31 cellular contexts compared by ENCODE assay signal in the genomic region with DNA sequence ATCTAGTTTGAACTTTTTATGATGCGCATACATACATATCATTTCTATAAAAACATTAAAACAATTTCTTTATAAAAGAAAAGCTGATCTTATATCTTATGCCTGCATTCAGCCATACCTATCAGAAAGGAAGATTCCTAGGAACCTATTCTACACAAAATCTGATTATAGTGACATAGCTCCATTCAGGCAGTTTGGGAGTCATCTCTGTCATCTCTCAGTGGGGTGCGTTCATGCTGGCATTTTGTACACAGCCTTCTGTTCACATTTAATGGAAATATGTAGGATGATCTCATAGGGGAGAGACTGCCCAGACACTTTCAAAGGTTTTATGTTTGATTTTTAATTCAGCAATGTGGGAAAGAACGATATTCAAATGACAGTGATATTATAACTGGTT.
"Had no signal": no experiment of that assay in that cellular context is flagged by ENCODE, and none has a peak within 500 bp of the region (broad histone marks: within the 10 kb centered on the region; RNA-seq: fewer than 3 reads in every experiment).

No MANE protein-coding gene starts in this region.

- H3K36me3 ChIP-seq: adrenal gland, colonic mucosa had no signal

- H3K27me3 ChIP-seq: adrenal gland, body of pancreas, colonic mucosa, heart left ventricle had no signal

- ATAC-seq: activated CD4-positive, alpha-beta T cell treated with anti-CD3 and anti-CD28 coated beads for 36 hours; activated CD8-positive, alpha-beta memory T cell treated with anti-CD3 and anti-CD28 coated beads, Interleukin-2, amount 10 ng/mL, durations not matched to agents 7 days and 5 days; activated CD8-positive, alpha-beta T cell treated with anti-CD3 and anti-CD28 coated beads, Interleukin-2, amount 10 ng/mL, durations not matched to agents 7 days and 5 days; activated naive CD8-positive, alpha-beta T cell treated with anti-CD3 and anti-CD28 coated beads, Interleukin-2, amount 50 U/mL, for 24 hours; body of pancreas; esophagus mucosa; heart left ventricle; T-helper 17 cell had no signal

- H3K36me3 Mint-ChIP-seq: activated CD8-positive, alpha-beta memory T cell treated with anti-CD3 and anti-CD28 coated beads, Interleukin-2, amount 10 ng/mL, durations not matched to agents 7 days and 5 days had no signal

- H3K27ac ChIP-seq: adrenal gland, body of pancreas, colonic mucosa, heart left ventricle had no signal

- H3K27me3 Mint-ChIP-seq: activated CD4-positive, alpha-beta T cell treated with anti-CD3 and anti-CD28 coated beads for 36 hours; activated naive CD4-positive, alpha-beta T cell treated with anti-CD3 and anti-CD28 coated beads, Interleukin-2, amount 50 U/mL, for 24 hours; activated naive CD8-positive, alpha-beta T cell treated with anti-CD3 and anti-CD28 coated beads for 36 hours; activated naive CD8-positive, alpha-beta T cell treated with anti-CD3 and anti-CD28 coated beads, Interleukin-2, amount 50 U/mL, for 24 hours had no signal

- H3K4me1 ChIP-seq: adrenal gland, colonic mucosa had no signal

- H3K9me3 Mint-ChIP-seq: activated CD4-positive, alpha-beta T cell treated with anti-CD3 and anti-CD28 coated beads, Interleukin-2, amount 10 ng/mL, durations not matched to agents 24 days and 14 days; activated naive CD4-positive, alpha-beta T cell treated with anti-CD3 and anti-CD28 coated beads for 36 hours; activated naive CD4-positive, alpha-beta T cell treated with anti-CD3 and anti-CD28 coated beads, Interleukin-2, amount 50 U/mL, for 24 hours; activated naive CD8-positive, alpha-beta T cell treated with anti-CD3 and anti-CD28 coated beads for 36 hours; activated naive CD8-positive, alpha-beta T cell treated with anti-CD3 and anti-CD28 coated beads, Interleukin-2, amount 50 U/mL, for 24 hours; activated T-helper 1 cell treated with anti-CD3 and anti-CD28 coated beads, Interleukin-12 subunit alpha, Interleukin-12 subunit beta, Interleukin-2, Interleukin-4 antibody, amounts not matched to agents 30 ng/mL and 10 ng/mL and 1 ng/mL, durations not matched to agents 14 hours and 24 hours and 36 hours; activated T-helper 2 cell treated with anti-CD3 and anti-CD28 coated beads, Interferon-gamma antibody, Interleukin-2, Interleukin-4, amounts not matched to agents 10 μg/mL and 5 μg/mL and 100 μg/mL, durations not matched to agents 14 hours and 24 hours and 36 hours; endodermal cell; T-helper 2 cell treated with Interferon-gamma antibody and Interleukin-4, amounts not matched to agents 5 μg/mL and 100 μg/mL, for 36 hours had no signal

- H3K27ac Mint-ChIP-seq: activated CD4-positive, alpha-beta memory T cell treated with anti-CD3 and anti-CD28 coated beads for 36 hours; activated CD4-positive, alpha-beta T cell treated with anti-CD3 and anti-CD28 coated beads for 36 hours; activated CD4-positive, alpha-beta T cell treated with anti-CD3 and anti-CD28 coated beads, Interleukin-2, amount 10 ng/mL, durations not matched to agents 24 days and 14 days; activated CD8-positive, alpha-beta memory T cell treated with anti-CD3 and anti-CD28 coated beads, Interleukin-2, amount 10 ng/mL, durations not matched to agents 7 days and 5 days; activated CD8-positive, alpha-beta T cell treated with anti-CD3 and anti-CD28 coated beads, Interleukin-2, amount 10 ng/mL, durations not matched to agents 7 days and 5 days; activated naive CD4-positive, alpha-beta T cell treated with anti-CD3 and anti-CD28 coated beads for 36 hours; activated naive CD4-positive, alpha-beta T cell treated with anti-CD3 and anti-CD28 coated beads, Interleukin-2, amount 50 U/mL, for 24 hours; activated naive CD8-positive, alpha-beta T cell treated with anti-CD3 and anti-CD28 coated beads for 36 hours; activated naive CD8-positive, alpha-beta T cell treated with anti-CD3 and anti-CD28 coated beads, Interleukin-2, amount 50 U/mL, for 24 hours; activated T-helper 1 cell treated with anti-CD3 and anti-CD28 coated beads, Interleukin-12 subunit alpha, Interleukin-12 subunit beta, Interleukin-2, Interleukin-4 antibody, amounts not matched to agents 30 ng/mL and 10 ng/mL and 1 ng/mL, durations not matched to agents 14 hours and 24 hours and 36 hours; activated T-helper 2 cell treated with anti-CD3 and anti-CD28 coated beads, Interferon-gamma antibody, Interleukin-2, Interleukin-4, amounts not matched to agents 10 μg/mL and 5 μg/mL and 100 μg/mL, durations not matched to agents 14 hours and 24 hours and 36 hours; endodermal cell; T-helper 17 cell; T-helper 2 cell treated with Interferon-gamma antibody and Interleukin-4, amounts not matched to agents 5 μg/mL and 100 μg/mL, for 36 hours had no signal

- H3K4me3 Mint-ChIP-seq: activated CD4-positive, alpha-beta memory T cell treated with anti-CD3 and anti-CD28 coated beads for 36 hours; activated CD4-positive, alpha-beta T cell treated with anti-CD3 and anti-CD28 coated beads for 36 hours; activated CD4-positive, alpha-beta T cell treated with anti-CD3 and anti-CD28 coated beads, Interleukin-2, amount 10 ng/mL, durations not matched to agents 24 days and 14 days; activated CD8-positive, alpha-beta memory T cell treated with anti-CD3 and anti-CD28 coated beads, Interleukin-2, amount 10 ng/mL, durations not matched to agents 7 days and 5 days; activated CD8-positive, alpha-beta T cell treated with anti-CD3 and anti-CD28 coated beads, Interleukin-2, amount 10 ng/mL, durations not matched to agents 7 days and 5 days; activated naive CD4-positive, alpha-beta T cell treated with anti-CD3 and anti-CD28 coated beads for 36 hours; activated naive CD4-positive, alpha-beta T cell treated with anti-CD3 and anti-CD28 coated beads, Interleukin-2, amount 50 U/mL, for 24 hours; activated naive CD8-positive, alpha-beta T cell treated with anti-CD3 and anti-CD28 coated beads for 36 hours; activated naive CD8-positive, alpha-beta T cell treated with anti-CD3 and anti-CD28 coated beads, Interleukin-2, amount 50 U/mL, for 24 hours; activated T-helper 1 cell treated with anti-CD3 and anti-CD28 coated beads, Interleukin-12 subunit alpha, Interleukin-12 subunit beta, Interleukin-2, Interleukin-4 antibody, amounts not matched to agents 30 ng/mL and 10 ng/mL and 1 ng/mL, durations not matched to agents 14 hours and 24 hours and 36 hours; endodermal cell; T-helper 17 cell; T-helper 2 cell treated with Interferon-gamma antibody and Interleukin-4, amounts not matched to agents 5 μg/mL and 100 μg/mL, for 36 hours had no signal

- DNase-seq: activated CD4-positive, alpha-beta memory T cell treated with anti-CD3 and anti-CD28 coated beads for 36 hours; activated CD4-positive, alpha-beta T cell treated with anti-CD3 and anti-CD28 coated beads for 36 hours; activated CD4-positive, alpha-beta T cell treated with anti-CD3 and anti-CD28 coated beads, Interleukin-2, amount 10 ng/mL, durations not matched to agents 24 days and 14 days; activated CD4-positive, CD25-positive, alpha-beta regulatory T cell; activated CD4-positive, CD25-positive, alpha-beta regulatory T cell treated with anti-CD3 and anti-CD28 coated beads, Interleukin-2, amount 50 U/mL, for 72 hours; activated CD8-positive, alpha-beta memory T cell treated with anti-CD3 and anti-CD28 coated beads, Interleukin-2, amount 10 ng/mL, durations not matched to agents 7 days and 5 days; activated CD8-positive, alpha-beta memory T cell treated with anti-CD3 and anti-CD28 coated beads, Interleukin-2, amount 50 U/mL, for 4 hours; activated CD8-positive, alpha-beta T cell treated with anti-CD3 and anti-CD28 coated beads, Interleukin-2, amount 10 ng/mL, durations not matched to agents 7 days and 5 days; activated effector memory CD4-positive, alpha-beta T cell treated with anti-CD3 and anti-CD28 coated beads, Interleukin-2, amount 50 U/mL, for 16 hours; activated naive CD4-positive, alpha-beta T cell treated with anti-CD3 and anti-CD28 coated beads for 36 hours; activated naive CD8-positive, alpha-beta T cell treated with anti-CD3 and anti-CD28 coated beads for 36 hours; activated naive CD8-positive, alpha-beta T cell treated with anti-CD3 and anti-CD28 coated beads, Interleukin-2, amount 50 U/mL, for 24 hours; activated T-cell treated with anti-CD3 and anti-CD28 coated beads, Interleukin-2, amount 50 U/mL, for 1 hour; activated T-cell treated with anti-CD3 and anti-CD28 coated beads, Interleukin-2, amount 50 U/mL, for 48 hours; adrenal gland; amygdala; aorta; body of pancreas; central memory CD4-positive, alpha-beta T cell; colonic mucosa; effector memory CD4-positive, alpha-beta T cell; endodermal cell; foreskin fibroblast; heart left ventricle; T-helper 1 cell; T-helper 17 cell had no signal

- H3K4me1 Mint-ChIP-seq: activated CD4-positive, alpha-beta T cell treated with anti-CD3 and anti-CD28 coated beads for 36 hours; activated CD4-positive, alpha-beta T cell treated with anti-CD3 and anti-CD28 coated beads, Interleukin-2, amount 10 ng/mL, durations not matched to agents 24 days and 14 days; activated CD8-positive, alpha-beta memory T cell treated with anti-CD3 and anti-CD28 coated beads, Interleukin-2, amount 10 ng/mL, durations not matched to agents 7 days and 5 days; activated naive CD4-positive, alpha-beta T cell treated with anti-CD3 and anti-CD28 coated beads, Interleukin-2, amount 50 U/mL, for 24 hours; activated naive CD8-positive, alpha-beta T cell treated with anti-CD3 and anti-CD28 coated beads for 36 hours; activated naive CD8-positive, alpha-beta T cell treated with anti-CD3 and anti-CD28 coated beads, Interleukin-2, amount 50 U/mL, for 24 hours; endodermal cell; T-helper 17 cell had no signal

- H3K4me3 ChIP-seq: adrenal gland, body of pancreas, colonic mucosa, heart left ventricle had no signal
